Comparison of ENCODE assay signal across 27 cellular contexts in genomic region chr9:90140131-90140818, GRCh38.
"Had no signal": no experiment of that assay in that cellular context is flagged by ENCODE, and none has a peak within 500 bp of the region (broad histone marks: within the 10 kb centered on the region; RNA-seq: fewer than 3 reads in every experiment).

No MANE protein-coding gene starts in this region.

- H3K36me3 ChIP-seq: ascending aorta, Peyer's patch had no signal

- H3K27ac Mint-ChIP-seq: activated CD4-positive, alpha-beta memory T cell treated with anti-CD3 and anti-CD28 coated beads for 36 hours; activated CD4-positive, alpha-beta T cell treated with anti-CD3 and anti-CD28 coated beads, Interleukin-2, amount 10 ng/mL, durations not matched to agents 24 days and 14 days; activated naive CD4-positive, alpha-beta T cell treated with anti-CD3 and anti-CD28 coated beads, Interleukin-2, amount 50 U/mL, for 72 hours; activated naive CD8-positive, alpha-beta T cell treated with anti-CD3 and anti-CD28 coated beads, Interleukin-2, amount 50 U/mL, for 24 hours had no signal

- H3K9me3 ChIP-seq: ascending aorta, body of pancreas, Peyer's patch had no signal

- ATAC-seq: activated naive CD4-positive, alpha-beta T cell treated with anti-CD3 and anti-CD28 coated beads, Interleukin-2, amount 50 U/mL, for 72 hours; activated naive CD8-positive, alpha-beta T cell treated with anti-CD3 and anti-CD28 coated beads, Interleukin-2, amount 50 U/mL, for 24 hours; activated T-cell treated with anti-CD3 and anti-CD28 coated beads, Interleukin-2, amount 50 U/mL, for 4 hours; body of pancreas had no signal

- H3K4me3 ChIP-seq: ascending aorta, body of pancreas, Peyer's patch had no signal

- H3K36me3 Mint-ChIP-seq: activated CD4-positive, alpha-beta memory T cell treated with anti-CD3 and anti-CD28 coated beads for 36 hours; activated naive CD4-positive, alpha-beta T cell treated with anti-CD3 and anti-CD28 coated beads, Interleukin-2, amount 50 U/mL, for 72 hours had no signal

- H3K9me3 Mint-ChIP-seq: activated CD4-positive, alpha-beta memory T cell treated with anti-CD3 and anti-CD28 coated beads for 36 hours; activated CD4-positive, alpha-beta T cell treated with anti-CD3 and anti-CD28 coated beads, Interleukin-2, amount 10 ng/mL, durations not matched to agents 24 days and 14 days; activated naive CD4-positive, alpha-beta T cell treated with anti-CD3 and anti-CD28 coated beads, Interleukin-2, amount 50 U/mL, for 72 hours; activated naive CD8-positive, alpha-beta T cell treated with anti-CD3 and anti-CD28 coated beads, Interleukin-2, amount 50 U/mL, for 24 hours; activated T-cell treated with anti-CD3 and anti-CD28 coated beads, Interleukin-2, amount 50 U/mL, for 4 hours had no signal

- H3K4me1 ChIP-seq: ascending aorta, Peyer's patch had no signal

- DNase-seq: activated CD4-positive, alpha-beta memory T cell treated with anti-CD3 and anti-CD28 coated beads for 36 hours; activated CD4-positive, alpha-beta T cell treated with anti-CD3 and anti-CD28 coated beads for 1 hour; activated CD4-positive, alpha-beta T cell treated with anti-CD3 and anti-CD28 coated beads, Interleukin-2, amount 10 ng/mL, durations not matched to agents 24 days and 14 days; activated CD8-positive, alpha-beta memory T cell treated with anti-CD3 and anti-CD28 coated beads for 24 hours; activated effector memory CD4-positive, alpha-beta T cell treated with anti-CD3 and anti-CD28 coated beads, Interleukin-2, amount 50 U/mL, for 16 hours; activated naive CD4-positive, alpha-beta T cell treated with Interleukin-2 at 50 U/mL for 16 hours; activated naive CD8-positive, alpha-beta T cell treated with anti-CD3 and anti-CD28 coated beads, Interleukin-2, amount 50 U/mL, for 24 hours; activated T-cell treated with anti-CD3 and anti-CD28 coated beads, Interleukin-2, amount 50 U/mL, for 4 hours; amniotic stem cell; body of pancreas; central memory CD4-positive, alpha-beta T cell; Karpas-422; MM.1S; NCI-H1105 treated with DMSO at 0.1 percent for 48 hours; NCI-H187 treated with DMSO at 0.1 percent for 48 hours; NCI-H2081 treated with DMSO at 0.1 percent for 48 hours; NCI-H2171 treated with DMSO at 0.1 percent for 48 hours; NCI-H226; NCI-H526; NCI-H82; Peyer's patch; Right ventricle myocardium superior; T-helper 2 cell; T1000 had no signal

- H3K27ac ChIP-seq: ascending aorta, body of pancreas, Peyer's patch, RWPE1 had no signal

- H3K4me3 Mint-ChIP-seq: activated CD4-positive, alpha-beta memory T cell treated with anti-CD3 and anti-CD28 coated beads for 36 hours; activated CD4-positive, alpha-beta T cell treated with anti-CD3 and anti-CD28 coated beads, Interleukin-2, amount 10 ng/mL, durations not matched to agents 24 days and 14 days; activated naive CD8-positive, alpha-beta T cell treated with anti-CD3 and anti-CD28 coated beads, Interleukin-2, amount 50 U/mL, for 24 hours; activated T-cell treated with anti-CD3 and anti-CD28 coated beads, Interleukin-2, amount 50 U/mL, for 4 hours had no signal

- H3K27me3 ChIP-seq: ascending aorta, body of pancreas, Peyer's patch had no signal
